8 cellular contexts compared by ENCODE assay signal in the genomic region with DNA sequence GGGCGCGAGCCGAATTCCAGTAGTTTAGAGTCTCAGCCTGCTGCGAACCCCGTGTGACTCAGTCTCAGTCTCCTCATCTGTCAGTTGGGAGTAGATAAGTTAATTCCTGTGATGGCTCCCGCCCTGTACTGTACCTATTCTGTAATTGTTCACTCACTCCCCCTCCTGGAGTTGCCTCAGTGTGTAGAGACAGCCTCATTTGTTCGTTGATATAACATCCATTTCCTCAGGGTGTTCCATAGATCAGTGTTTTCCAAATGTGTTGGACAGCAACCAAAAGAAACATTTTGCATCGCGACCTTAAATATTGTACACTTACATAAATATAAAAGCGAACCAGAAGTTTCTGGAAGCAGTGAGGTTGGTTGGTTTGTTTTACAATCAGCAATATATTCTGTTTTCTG. TPM values are rescaled to one million over a fixed set of nuclear protein-coding genes. Genes with fewer than 3 reads are reported as not detected.
DNase-seq lines count a peak whose midpoint lies in the region; ATAC-seq and TF ChIP-seq lines count a peak whose summit lies in the region.

No MANE protein-coding gene starts in this region.

- H3K36me3 Mint-ChIP-seq in CD4-positive, alpha-beta memory T cell = peaks cover 27 to 57% of the 10 kb centered on the region in 2 donors

- 4 to 13% methylated on average over 4 to 7 of the region's 10 CpGs for WGBS in mesodermal cell (ENCODE audit: insufficient coverage in 2 of 2), 2 experiments

- peaks cover 0 to 7% (median 0%) of the 10 kb centered on the region in 8 donors for H3K9me3 Mint-ChIP-seq in CD4-positive, alpha-beta memory T cell

- H3K4me1 ChIP-seq in CD4-positive, alpha-beta memory T cell (ENCODE audit: insufficient read depth, low read length) = peaks cover 67% of the 10 kb centered on the region
- peaks cover 1% of the 10 kb centered on the region for H3K4me1 ChIP-seq in mesodermal cell (ENCODE audit: control insufficient read depth, insufficient read depth, low read length, poor library complexity, severe bottlenecking)

- peaks cover 13% of the 10 kb centered on the region for H3K36me3 ChIP-seq in CD4-positive, alpha-beta memory T cell (ENCODE audit: insufficient read depth, low read length)
- peaks cover 17% of the 10 kb centered on the region for H3K36me3 ChIP-seq in brain microvascular endothelial cell (replicated peaks)
- H3K36me3 ChIP-seq in mesodermal cell (ENCODE audit: control insufficient read depth, insufficient read depth, low read length) = peaks cover 40% of the 10 kb centered on the region

- in situ Hi-C loops in brain microvascular endothelial cell (cut with HindIII; ENCODE audit: low pct_ligation_motif_present, low sequenced_read_pairs) = no loop called here

- H3K4me1 Mint-ChIP-seq in CD4-positive, alpha-beta memory T cell = peaks cover 35 to 69% (median 56%) of the 10 kb centered on the region in 4 donors

- H3K4me3 Mint-ChIP-seq in CD4-positive, alpha-beta memory T cell = peak overlapping the region; percentile 84 to 98 (median 96)

- H3K27ac Mint-ChIP-seq in CD4-positive, alpha-beta memory T cell = peak overlapping the region; percentile 96 to 100 (median 100)

- peak overlapping the region; percentile 98 for H3K27ac ChIP-seq in CD4-positive, alpha-beta memory T cell (ENCODE audit: low read depth, low read length)
- H3K27ac ChIP-seq in brain microvascular endothelial cell (peak overlapping the region; percentile 100), mesodermal cell (ENCODE audit: low read depth, low read length, severe bottlenecking) (peak overlapping the region; percentile 99)

- TF ChIP-seq CTCF in brain microvascular endothelial cell (IDR thresholded peaks at IDR 0.05; ENCODE audit: low read depth, low read length, missing control alignments) = no peak

- DNase-seq in CD4-positive, alpha-beta memory T cell = no peak
- DNase-seq in brain microvascular endothelial cell (peak; percentile 96), GM03348 (ENCODE audit: low spot score) (no peak), mesenteric fat pad (ENCODE audit: low spot score) (no peak), NCI-H1105 (lab: John Stamatoyannopoulos, UW) (no peak)
- no peak for DNase-seq in activated CD8-positive, alpha-beta memory T cell treated with anti-CD3 and anti-CD28 coated beads, Interleukin-2, amount 50 U/mL, for 48 hours

- no peaks in the 10 kb centered on the region for H3K9me3 ChIP-seq in CD4-positive, alpha-beta memory T cell (ENCODE audit: control insufficient read depth in 1 of 2, low read length in 2 of 2)
- no peaks in the 10 kb centered on the region for H3K9me3 ChIP-seq in mesodermal cell (ENCODE audit: control insufficient read depth, low read length)

- intact Hi-C loops in CD4-positive, alpha-beta memory T cell (cut with micrococcal nuclease) = loop anchor here (1.0 to 5.0 kb wide), 9 partner anchors 27 to 756 kb away; a partner anchor contains a TSS

- H3K27me3 ChIP-seq in CD4-positive, alpha-beta memory T cell (ENCODE audit: insufficient read depth, low read length) = no peaks in the 10 kb centered on the region
- no peaks in the 10 kb centered on the region for H3K27me3 ChIP-seq in brain microvascular endothelial cell (replicated peaks)

- no peaks in the 10 kb centered on the region for H3K27me3 Mint-ChIP-seq in CD4-positive, alpha-beta memory T cell

- peak overlapping the region; percentile 63 to 79 for H3K4me3 ChIP-seq in CD4-positive, alpha-beta memory T cell (ENCODE audit: low read length in 2 of 2)
- H3K4me3 ChIP-seq in brain microvascular endothelial cell (ENCODE audit: low read depth, low read length) (peak overlapping the region; percentile 87), mesodermal cell (ENCODE audit: extremely low read depth, insufficient read depth, low read length, poor library complexity, severe bottlenecking) (peak overlapping the region; percentile 95)

- CTCF ChIA-PET in CD4-positive, alpha-beta memory T cell (lab: Charles Lee; ENCODE audit: partially characterized antibody) = interaction anchor here (1.2 to 1.7 kb wide), 4 partner anchors 28 to 162 kb away, joined by 3 to 6 read pairs (median 5); a partner anchor contains a TSS

- POLR2A ChIA-PET in CD4-positive, alpha-beta memory T cell (lab: Charles Lee; ENCODE audit: partially characterized antibody) = interaction anchor here (1.0 to 2.1 kb wide), 23 partner anchors 11 to 289 kb away, joined by 3 to 58 read pairs (median 6); a partner anchor contains a TSS

- ATAC-seq in HG03354 (IDR thresholded peaks at IDR 0.05; ENCODE audit: poor library complexity, severe bottlenecking, unreplicated experiment) = peak; percentile 12

RNA-seq across cellular contexts. Expression of a gene that starts 0.7 kb away (rescaled TPM):
- 10 to 100 TPM; 63.7 to 64.7 TPM for total RNA-seq in CD4-positive, alpha-beta memory T cell
- polyA plus RNA-seq in CD4-positive, alpha-beta memory T cell = 10 to 100 TPM; 21.2 to 45.0 TPM
- polyA plus RNA-seq in mesodermal cell (2013, experiment 1 of 2) = 20.7 TPM
- 19.2 TPM for polyA plus RNA-seq in mesodermal cell (2013, experiment 2 of 2)
- total RNA-seq in mesenteric fat pad = 39.1 TPM

RNA-seq across cellular contexts. Expression of a gene that starts 26.1 kb away (rescaled TPM):
- 10 to 100 TPM; 32.3 to 35.0 TPM for total RNA-seq in CD4-positive, alpha-beta memory T cell
- 10 to 100 TPM; 44.3 to 59.9 TPM for polyA plus RNA-seq in CD4-positive, alpha-beta memory T cell
- polyA plus RNA-seq in mesodermal cell (2013, experiment 1 of 2) = 104 TPM
- polyA plus RNA-seq in mesodermal cell (2013, experiment 2 of 2) = 113 TPM
- 52.0 TPM for total RNA-seq in mesenteric fat pad

RNA-seq across cellular contexts. Expression of a gene that starts 26.5 kb away (rescaled TPM):
- total RNA-seq in CD4-positive, alpha-beta memory T cell = 10 to 100 TPM; 53.5 to 56.3 TPM
- polyA plus RNA-seq in CD4-positive, alpha-beta memory T cell = 10 to 100 TPM; 70.9 to 84.9 TPM
- polyA plus RNA-seq in mesodermal cell (2013, experiment 1 of 2) = 22.3 TPM
- 20.7 TPM for polyA plus RNA-seq in mesodermal cell (2013, experiment 2 of 2)
- total RNA-seq in mesenteric fat pad = 131 TPM

RNA-seq across cellular contexts. Expression of a gene that starts 51.0 kb away (rescaled TPM):
- total RNA-seq in CD4-positive, alpha-beta memory T cell = not detected
- polyA plus RNA-seq in CD4-positive, alpha-beta memory T cell = not detected
- 1.7 TPM for polyA plus RNA-seq in mesodermal cell (2013, experiment 1 of 2)
- not detected for polyA plus RNA-seq in mesodermal cell (2013, experiment 2 of 2)
- total RNA-seq in mesenteric fat pad = not detected
